10 cellular contexts compared by ENCODE assay signal in genomic region chr14:97878727-97879126, GRCh38.
DNase-seq lines count a peak whose midpoint lies in the region; ATAC-seq and TF ChIP-seq lines count a peak whose summit lies in the region.
"Had no signal": no experiment of that assay in that cellular context is flagged by ENCODE, and none has a peak within 500 bp of the region (broad histone marks: within the 10 kb centered on the region; RNA-seq: fewer than 3 reads in every experiment).

No MANE protein-coding gene starts in this region.

- ATAC-seq in naive thymus-derived CD4-positive, alpha-beta T cell = peak; percentile 78
- ATAC-seq in HG03280 (IDR thresholded peaks at IDR 0.05; ENCODE audit: unreplicated experiment) = no peak
- no peak for ATAC-seq in GM21737 (IDR thresholded peaks at IDR 0.05; ENCODE audit: unreplicated experiment)
- ATAC-seq: activated T-helper 17 cell treated with anti-CD3 and anti-CD28 coated beads, Interleukin-2, amount 50 U/mL, for 72 hours had no signal

- H3K4me3 Mint-ChIP-seq in naive thymus-derived CD4-positive, alpha-beta T cell = peak overlapping the region in 9 of 10 donors; percentile 2 to 70 (median 41)
- H3K4me3 Mint-ChIP-seq: activated T-helper 17 cell treated with anti-CD3 and anti-CD28 coated beads, Interleukin-2, amount 50 U/mL, for 72 hours had no signal

- peak overlapping the region; percentile 81 to 99 (median 90) for H3K27ac Mint-ChIP-seq in naive thymus-derived CD4-positive, alpha-beta T cell
- H3K27ac Mint-ChIP-seq: activated T-helper 17 cell treated with anti-CD3 and anti-CD28 coated beads, Interleukin-2, amount 50 U/mL, for 72 hours had no signal

- CTCF ChIA-PET in RWPE1 (lab: Yijun Ruan, JAX) = interaction anchor here (0.5 to 0.6 kb wide), 2 partner anchors 16 to 1474 kb away, joined by 3 read pairs; no protein-coding TSS in a partner anchor
- CTCF ChIA-PET in naive thymus-derived CD4-positive, alpha-beta T cell (lab: Charles Lee) = interaction anchor here (0.6 to 0.9 kb wide), 2 partner anchors 275 to 276 kb away, joined by 3 read pairs; no protein-coding TSS in a partner anchor

- no peaks in the 10 kb centered on the region for H3K36me3 ChIP-seq in naive thymus-derived CD4-positive, alpha-beta T cell (ENCODE audit: control insufficient read depth in 2 of 3, insufficient read depth in 3 of 3, low read length in 3 of 3)

- POLR2A ChIA-PET in RWPE1 (lab: Yijun Ruan, JAX; ENCODE audit: low non-redundant PET) = no interaction called here
- POLR2A ChIA-PET in naive thymus-derived CD4-positive, alpha-beta T cell (lab: Charles Lee) = interaction anchor here (0.5 to 1.5 kb wide), 9 partner anchors 13 to 470 kb away, joined by 3 to 9 read pairs (median 3); no protein-coding TSS in a partner anchor

- peaks cover 0 to 14% (median 0%) of the 10 kb centered on the region in 5 donors for H3K36me3 Mint-ChIP-seq in naive thymus-derived CD4-positive, alpha-beta T cell

- intact Hi-C loops in naive thymus-derived CD4-positive, alpha-beta T cell (cut with micrococcal nuclease) = loop anchor here in 1 of 2 donors (5.0 to 10.0 kb wide), 4 partner anchors 154 to 1396 kb away; partner anchors contain the start of gene BCL11B

- DNase-seq in CD1c-positive myeloid dendritic cell (ENCODE audit: extremely low spot score) = peak; percentile 28
- peak; percentile 20 for DNase-seq in RWPE1 (ENCODE audit: low spot score)
- peak; percentile 7 for DNase-seq in central memory CD4-positive, alpha-beta T cell
- peak in 7 of 9 donors; percentile 31 to 77 (median 70) for DNase-seq in naive thymus-derived CD4-positive, alpha-beta T cell
- DNase-seq in NCI-H510A (lab: John Stamatoyannopoulos, UW) = no peak
- no peak for DNase-seq in NCI-H524 (lab: John Stamatoyannopoulos, UW)
- DNase-seq: NK-92 treated with Interleukin-12 subunit alpha and Interleukin-12 subunit beta, amount 100 ng/mL, for 24 hours had no signal

- H3K4me1 ChIP-seq in naive thymus-derived CD4-positive, alpha-beta T cell (ENCODE audit: control insufficient read depth in 2 of 2, insufficient read depth in 2 of 2, low read length in 2 of 2) = peaks cover 3 to 36% of the 10 kb centered on the region in 2 donors

- no peak overlapping the region for H3K4me3 ChIP-seq in naive thymus-derived CD4-positive, alpha-beta T cell (ENCODE audit: low read length)

- no peaks in the 10 kb centered on the region for H3K9me3 ChIP-seq in naive thymus-derived CD4-positive, alpha-beta T cell (ENCODE audit: control insufficient read depth in 2 of 3, low read length in 3 of 3)

- H3K4me1 Mint-ChIP-seq in naive thymus-derived CD4-positive, alpha-beta T cell = peaks cover 12 to 75% (median 66%) of the 10 kb centered on the region in 7 donors

- H3K9me3 Mint-ChIP-seq in naive thymus-derived CD4-positive, alpha-beta T cell = peaks cover 0 to 14% (median 0%) of the 10 kb centered on the region in 11 donors
- H3K9me3 Mint-ChIP-seq: activated T-helper 17 cell treated with anti-CD3 and anti-CD28 coated beads, Interleukin-2, amount 50 U/mL, for 72 hours had no signal

- H3K27me3 ChIP-seq in naive thymus-derived CD4-positive, alpha-beta T cell (ENCODE audit: control insufficient read depth in 2 of 2, insufficient read depth in 2 of 2, low read length in 2 of 2) = no peaks in the 10 kb centered on the region

- no peak overlapping the region for H3K27ac ChIP-seq in RWPE1
- H3K27ac ChIP-seq in naive thymus-derived CD4-positive, alpha-beta T cell (ENCODE audit: low read depth, low read length) = peak overlapping the region; percentile 51

- H3K27me3 Mint-ChIP-seq in naive thymus-derived CD4-positive, alpha-beta T cell = peaks cover 0 to 3% (median 0%) of the 10 kb centered on the region in 5 donors
- H3K27me3 Mint-ChIP-seq: activated T-helper 17 cell treated with anti-CD3 and anti-CD28 coated beads, Interleukin-2, amount 50 U/mL, for 72 hours had no signal

- no peak for TF ChIP-seq CTCF in RWPE1 (conservative IDR thresholded peaks at IDR 0.05; ENCODE audit: low read depth)

Comparison
In these comparisons a context has a peak if more than half of its experiments do, and no peak if none do; other contexts are left out.
1. DNase-seq: peak in CD1c-positive myeloid dendritic cell (single experiment), RWPE1 (single experiment), central memory CD4-positive, alpha-beta T cell (single experiment) and naive thymus-derived CD4-positive, alpha-beta T cell (7 of 9); none in NCI-H510A (single experiment) and NCI-H524 (0 of 2).